37 cellular contexts compared by ENCODE assay signal in genomic region chr5:21024966-21025365, GRCh38.
"Had no signal": no experiment of that assay in that cellular context is flagged by ENCODE, and none has a peak within 500 bp of the region (broad histone marks: within the 10 kb centered on the region; RNA-seq: fewer than 3 reads in every experiment).

No MANE protein-coding gene starts in this region.

- FAIRE-seq: bronchial epithelial cell had no signal

- H3K4me3 ChIP-seq: adrenal gland, ascending aorta, cardiac muscle cell had no signal

- H3K27me3 Mint-ChIP-seq: activated B cell treated with CpG ODN at 0.5 μM for 24 hours; activated CD4-positive, alpha-beta memory T cell treated with anti-CD3 and anti-CD28 coated beads for 36 hours; activated CD4-positive, alpha-beta T cell treated with anti-CD3 and anti-CD28 coated beads, Interleukin-2, amount 10 ng/mL, durations not matched to agents 24 days and 14 days; activated CD8-positive, alpha-beta T cell treated with anti-CD3 and anti-CD28 coated beads for 36 hours; activated naive CD4-positive, alpha-beta T cell treated with anti-CD3 and anti-CD28 coated beads, Interleukin-2, amount 10 ng/mL, durations not matched to agents 7 days and 5 days; activated naive CD4-positive, alpha-beta T cell treated with anti-CD3 and anti-CD28 coated beads, Interleukin-2, amount 50 U/mL, for 24 hours; activated naive CD8-positive, alpha-beta T cell; activated naive CD8-positive, alpha-beta T cell treated with anti-CD3 and anti-CD28 coated beads, Interleukin-2, amount 10 ng/mL, durations not matched to agents 7 days and 5 days; activated naive CD8-positive, alpha-beta T cell treated with anti-CD3 and anti-CD28 coated beads, Interleukin-2, amount 50 U/mL, for 24 hours; activated T-cell treated with anti-CD3 and anti-CD28 coated beads, Interleukin-2, amount 50 U/mL, for 24 hours; brain; central memory CD8-positive, alpha-beta T cell had no signal

- H3K4me1 Mint-ChIP-seq: activated B cell treated with CpG ODN at 0.5 μM for 24 hours; activated CD4-positive, alpha-beta T cell treated with anti-CD3 and anti-CD28 coated beads, Interleukin-2, amount 10 ng/mL, durations not matched to agents 24 days and 14 days; activated naive CD4-positive, alpha-beta T cell treated with anti-CD3 and anti-CD28 coated beads, Interleukin-2, amount 10 ng/mL, durations not matched to agents 7 days and 5 days; activated naive CD4-positive, alpha-beta T cell treated with anti-CD3 and anti-CD28 coated beads, Interleukin-2, amount 50 U/mL, for 24 hours; activated naive CD8-positive, alpha-beta T cell treated with anti-CD3 and anti-CD28 coated beads, Interleukin-2, amount 10 ng/mL, durations not matched to agents 7 days and 5 days; activated naive CD8-positive, alpha-beta T cell treated with anti-CD3 and anti-CD28 coated beads, Interleukin-2, amount 50 U/mL, for 24 hours; brain; central memory CD8-positive, alpha-beta T cell had no signal

- H3K36me3 Mint-ChIP-seq: activated CD4-positive, alpha-beta memory T cell treated with anti-CD3 and anti-CD28 coated beads for 36 hours; activated naive CD4-positive, alpha-beta T cell treated with anti-CD3 and anti-CD28 coated beads, Interleukin-2, amount 10 ng/mL, durations not matched to agents 7 days and 5 days; activated naive CD4-positive, alpha-beta T cell treated with anti-CD3 and anti-CD28 coated beads, Interleukin-2, amount 50 U/mL, for 24 hours; activated naive CD8-positive, alpha-beta T cell; activated naive CD8-positive, alpha-beta T cell treated with anti-CD3 and anti-CD28 coated beads, Interleukin-2, amount 10 ng/mL, durations not matched to agents 7 days and 5 days; brain had no signal

- DNase-seq: activated B cell treated with CpG ODN at 0.5 μM for 24 hours; activated CD4-positive, alpha-beta memory T cell treated with anti-CD3 and anti-CD28 coated beads for 36 hours; activated CD4-positive, alpha-beta T cell treated with anti-CD3 and anti-CD28 coated beads for 4 hours; activated CD4-positive, alpha-beta T cell treated with anti-CD3 and anti-CD28 coated beads, Interleukin-2, amount 10 ng/mL, durations not matched to agents 24 days and 14 days; activated CD4-positive, alpha-beta T cell treated with anti-CD3 and anti-CD28 coated beads, Interleukin-2, amount 50 U/mL, for 1 hour; activated CD4-positive, alpha-beta T cell treated with anti-CD3 and anti-CD28 coated beads, Interleukin-2, amount 50 U/mL, for 4 hours; activated CD4-positive, CD25-positive, alpha-beta regulatory T cell treated with anti-CD3 and anti-CD28 coated beads, Interleukin-2, amount 50 U/mL, for 72 hours; activated CD8-positive, alpha-beta memory T cell treated with anti-CD3 and anti-CD28 coated beads, Interleukin-2, amount 50 U/mL, for 4 hours; activated CD8-positive, alpha-beta T cell treated with anti-CD3 and anti-CD28 coated beads for 36 hours; activated effector memory CD4-positive, alpha-beta T cell treated with Interleukin-2 at 50 U/mL for 16 hours; activated gamma-delta T cell; activated naive CD4-positive, alpha-beta T cell treated with anti-CD3 and anti-CD28 coated beads, Interleukin-2, amount 10 ng/mL, durations not matched to agents 7 days and 5 days; activated naive CD4-positive, alpha-beta T cell treated with Interleukin-2 at 50 U/mL for 16 hours; activated naive CD8-positive, alpha-beta T cell treated with anti-CD3 and anti-CD28 coated beads, Interleukin-2, amount 10 ng/mL, durations not matched to agents 7 days and 5 days; activated naive CD8-positive, alpha-beta T cell treated with anti-CD3 and anti-CD28 coated beads, Interleukin-2, amount 50 U/mL, for 24 hours; activated T-cell treated with anti-CD3 and anti-CD28 coated beads, Interleukin-2, amount 50 U/mL, for 24 hours; activated T-cell treated with anti-CD3 and anti-CD28 coated beads, Interleukin-2, amount 50 U/mL, for 48 hours; adrenal gland; amygdala; anterior cingulate cortex; caudate nucleus; cerebellar nuclear complex; SW 1271; T-helper 1 cell; T-helper 2 cell; T-helper 9 cell; WERI-Rb-1 had no signal

- H3K4me1 ChIP-seq: adrenal gland, ascending aorta had no signal

- H3K27ac ChIP-seq: adrenal gland, ascending aorta, cardiac muscle cell, WERI-Rb-1 had no signal

- H3K9me3 Mint-ChIP-seq: activated CD4-positive, alpha-beta T cell treated with anti-CD3 and anti-CD28 coated beads, Interleukin-2, amount 10 ng/mL, durations not matched to agents 24 days and 14 days had no signal

- H3K9me3 ChIP-seq: adrenal gland had no signal

- H3K27me3 ChIP-seq: adrenal gland, ascending aorta, cardiac muscle cell had no signal

- H3K4me3 Mint-ChIP-seq: activated B cell treated with CpG ODN at 0.5 μM for 24 hours; activated CD4-positive, alpha-beta memory T cell treated with anti-CD3 and anti-CD28 coated beads for 36 hours; activated CD4-positive, alpha-beta T cell treated with anti-CD3 and anti-CD28 coated beads, Interleukin-2, amount 10 ng/mL, durations not matched to agents 24 days and 14 days; activated CD8-positive, alpha-beta T cell treated with anti-CD3 and anti-CD28 coated beads for 36 hours; activated naive CD4-positive, alpha-beta T cell treated with anti-CD3 and anti-CD28 coated beads, Interleukin-2, amount 10 ng/mL, durations not matched to agents 7 days and 5 days; activated naive CD4-positive, alpha-beta T cell treated with anti-CD3 and anti-CD28 coated beads, Interleukin-2, amount 50 U/mL, for 24 hours; activated naive CD8-positive, alpha-beta T cell; activated naive CD8-positive, alpha-beta T cell treated with anti-CD3 and anti-CD28 coated beads, Interleukin-2, amount 10 ng/mL, durations not matched to agents 7 days and 5 days; activated naive CD8-positive, alpha-beta T cell treated with anti-CD3 and anti-CD28 coated beads, Interleukin-2, amount 50 U/mL, for 24 hours; activated T-cell treated with anti-CD3 and anti-CD28 coated beads, Interleukin-2, amount 50 U/mL, for 24 hours; brain; central memory CD8-positive, alpha-beta T cell; T-helper 1 cell treated with Interleukin-12 subunit alpha and Interleukin-12 subunit beta and Interleukin-4 antibody, amounts not matched to agents 30 μg/mL and 1 μg/mL, for 36 hours; T-helper 2 cell treated with Interferon-gamma antibody and Interleukin-4, amounts not matched to agents 5 μg/mL and 100 μg/mL, for 36 hours had no signal

- H3K27ac Mint-ChIP-seq: activated B cell treated with CpG ODN at 0.5 μM for 24 hours; activated CD4-positive, alpha-beta memory T cell treated with anti-CD3 and anti-CD28 coated beads for 36 hours; activated CD4-positive, alpha-beta T cell treated with anti-CD3 and anti-CD28 coated beads, Interleukin-2, amount 10 ng/mL, durations not matched to agents 24 days and 14 days; activated CD8-positive, alpha-beta T cell treated with anti-CD3 and anti-CD28 coated beads for 36 hours; activated naive CD4-positive, alpha-beta T cell treated with anti-CD3 and anti-CD28 coated beads, Interleukin-2, amount 10 ng/mL, durations not matched to agents 7 days and 5 days; activated naive CD4-positive, alpha-beta T cell treated with anti-CD3 and anti-CD28 coated beads, Interleukin-2, amount 50 U/mL, for 24 hours; activated naive CD8-positive, alpha-beta T cell; activated naive CD8-positive, alpha-beta T cell treated with anti-CD3 and anti-CD28 coated beads, Interleukin-2, amount 10 ng/mL, durations not matched to agents 7 days and 5 days; activated naive CD8-positive, alpha-beta T cell treated with anti-CD3 and anti-CD28 coated beads, Interleukin-2, amount 50 U/mL, for 24 hours; activated T-cell treated with anti-CD3 and anti-CD28 coated beads, Interleukin-2, amount 50 U/mL, for 24 hours; activated T-helper 2 cell treated with anti-CD3 and anti-CD28 coated beads, Interferon-gamma antibody, Interleukin-2, Interleukin-4, amounts not matched to agents 10 μg/mL and 5 μg/mL and 100 μg/mL, durations not matched to agents 14 hours and 24 hours and 36 hours; brain; T-helper 1 cell treated with Interleukin-12 subunit alpha and Interleukin-12 subunit beta and Interleukin-4 antibody, amounts not matched to agents 30 μg/mL and 1 μg/mL, for 36 hours; T-helper 2 cell treated with Interferon-gamma antibody and Interleukin-4, amounts not matched to agents 5 μg/mL and 100 μg/mL, for 36 hours had no signal

- H3K36me3 ChIP-seq: adrenal gland, ascending aorta, cardiac muscle cell, WERI-Rb-1 had no signal
